In the genomic region with DNA sequence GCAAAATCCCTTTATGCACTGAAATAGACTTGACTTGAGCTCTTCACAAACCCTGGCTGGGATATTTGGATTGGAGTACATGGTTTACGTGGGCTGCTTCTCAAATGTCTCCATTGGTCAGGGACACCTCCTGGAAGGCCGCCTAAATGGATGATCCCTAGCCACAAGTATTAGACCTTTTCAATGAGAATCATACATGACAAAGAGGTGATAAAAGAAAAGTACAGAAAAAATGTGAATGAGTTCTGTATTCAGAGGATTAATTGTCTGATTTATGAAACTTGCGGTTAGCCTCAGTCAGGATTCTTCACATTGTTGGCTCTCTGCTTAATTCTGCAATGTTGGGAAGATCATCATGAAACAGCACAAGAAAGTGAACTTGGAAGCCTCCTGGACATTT, we compare ENCODE assay signal across 19 cellular contexts.
DNase-seq lines count a peak whose midpoint lies in the region; ATAC-seq and TF ChIP-seq lines count a peak whose summit lies in the region.
"Had no signal": no experiment of that assay in that cellular context is flagged by ENCODE, and none has a peak within 500 bp of the region (broad histone marks: within the 10 kb centered on the region; RNA-seq: fewer than 3 reads in every experiment).

No MANE protein-coding gene starts in this region.

- H3K9me2 ChIP-seq in GM23248 (ENCODE audit: insufficient read depth) = no peaks in the 10 kb centered on the region

- no peaks in the 10 kb centered on the region for H3K4me1 ChIP-seq in GM23248 (ENCODE audit: insufficient read depth)
- no peaks in the 10 kb centered on the region for H3K4me1 ChIP-seq in esophagus muscularis mucosa
- H3K4me1 ChIP-seq: A549 had no signal

- H4K20me1 ChIP-seq in GM23248 (ENCODE audit: insufficient read depth) = no peaks in the 10 kb centered on the region

- H2AFZ ChIP-seq in GM23248 = no peak overlapping the region

- H3K27ac ChIP-seq in GM23248 (no peak overlapping the region), esophagus muscularis mucosa (replicated peaks in 1 of 4) (no peak overlapping the region)
- H3K27ac ChIP-seq: A549 had no signal

- 1 to 6% methylated on average over 3 of the region's 3 CpGs for WGBS in GM23248 (ENCODE audit: low coverage in 1 of 2, low lambda C conversion rate in 2 of 2, missing lambda C conversion rate in 2 of 2), 2 experiments
- 72% methylated on average over 3 of the region's 3 CpGs for WGBS in esophagus muscularis mucosa

- no peak overlapping the region for H3K4me2 ChIP-seq in GM23248 (ENCODE audit: unreplicated experiment)
- H3K4me2 ChIP-seq: A549 had no signal

- peaks cover 13% of the 10 kb centered on the region for H3K9me3 Mint-ChIP-seq in mesothelial cell of epicardium

- no peaks in the 10 kb centered on the region for H3F3A ChIP-seq in GM23248 (ENCODE audit: insufficient read depth)

- TF ChIP-seq CTCF in epithelial cell of esophagus (IDR thresholded peaks at IDR 0.05; ENCODE audit: insufficient read depth, low read depth, low read length, missing control alignments) = no peak
- TF ChIP-seq CTCF in mesothelial cell of epicardium (IDR thresholded peaks at IDR 0.05; ENCODE audit: unreplicated experiment) = no peak
- no peak for TF ChIP-seq CTCF in esophagus muscularis mucosa (IDR thresholded peaks at IDR 0.05)
- no peak for TF ChIP-seq CTCF in GM20000 (IDR thresholded peaks at IDR 0.05; ENCODE audit: extremely low read depth, missing control alignments)

- H3K36me3 ChIP-seq in GM23248 (ENCODE audit: low read depth) (no peaks in the 10 kb centered on the region), esophagus muscularis mucosa (no peaks in the 10 kb centered on the region)

- H3K27ac Mint-ChIP-seq in mesothelial cell of epicardium = peak overlapping the region; percentile 87
- H3K27ac Mint-ChIP-seq: B cell; CD4-positive, alpha-beta memory T cell; IgD-negative memory B cell had no signal

- H3K4me3 ChIP-seq in GM23248 = no peak overlapping the region
- no peak overlapping the region for H3K4me3 ChIP-seq in epithelial cell of esophagus (ENCODE audit: low read length)
- H3K4me3 ChIP-seq in esophagus muscularis mucosa = no peak overlapping the region
- H3K4me3 ChIP-seq: A549 had no signal

- no peaks in the 10 kb centered on the region for H3K27me3 ChIP-seq in GM23248 (replicated peaks; ENCODE audit: insufficient read depth)
- H3K27me3 ChIP-seq in esophagus muscularis mucosa = no peaks in the 10 kb centered on the region

- ATAC-seq in HG02610 (IDR thresholded peaks at IDR 0.05; ENCODE audit: unreplicated experiment) = no peak
- ATAC-seq: A549 had no signal

- peak; percentile 33 for DNase-seq in GM23248
- DNase-seq in SW480 (ENCODE audit: low spot score) = peak; percentile 45
- peak; percentile 29 for DNase-seq in epithelial cell of esophagus (ENCODE audit: low read depth)
- DNase-seq in mesothelial cell of epicardium (ENCODE audit: low spot score in 2 of 2, unreplicated experiment in 2 of 2) = no peak
- DNase-seq in esophagus muscularis mucosa (ENCODE audit: extremely low spot score) = no peak
- DNase-seq in NCI-H187 treated with DMSO at 0.1 percent for 48 hours (lab: John Stamatoyannopoulos, UW) = no peak
- no peak for DNase-seq in GM20000 (ENCODE audit: low spot score)
- DNase-seq: CD4-positive, alpha-beta memory T cell; HCEC 1CT; NCI-H146; NCI-H2107; NCI-H226; NCI-H526; NK-92 treated with Interleukin-12 subunit alpha and Interleukin-12 subunit beta, amount 100 ng/mL, for 24 hours; OCI-M1 had no signal

- no peaks in the 10 kb centered on the region for H3K9me3 ChIP-seq in GM23248 (ENCODE audit: low read depth)
- H3K9me3 ChIP-seq in esophagus muscularis mucosa = no peaks in the 10 kb centered on the region
- H3K9me3 ChIP-seq: A549 had no signal

- peaks cover 2% of the 10 kb centered on the region for H3K36me3 Mint-ChIP-seq in mesothelial cell of epicardium
- H3K36me3 Mint-ChIP-seq: CD4-positive, alpha-beta memory T cell had no signal

- H3K4me3 Mint-ChIP-seq in mesothelial cell of epicardium = no peak overlapping the region
- H3K4me3 Mint-ChIP-seq: B cell; CD4-positive, alpha-beta memory T cell; IgD-negative memory B cell had no signal

- no peaks in the 10 kb centered on the region for H3K27me3 Mint-ChIP-seq in mesothelial cell of epicardium (ENCODE audit: low read depth)
- H3K27me3 Mint-ChIP-seq: B cell; CD4-positive, alpha-beta memory T cell; IgD-negative memory B cell had no signal

- no peak for TF ChIP-seq POLR2A in esophagus muscularis mucosa (IDR thresholded peaks at IDR 0.05; ENCODE audit: low read depth)

- no peaks in the 10 kb centered on the region for H3K79me2 ChIP-seq in GM23248 (ENCODE audit: insufficient read depth)

- no peak for TF ChIP-seq EP300 in esophagus muscularis mucosa (IDR thresholded peaks at IDR 0.05)

- no peak overlapping the region for H3K9ac ChIP-seq in GM23248

- intact Hi-C loops in esophagus muscularis mucosa (cut with DNase I) = no loop called here

- peaks cover 53% of the 10 kb centered on the region for H3K4me1 Mint-ChIP-seq in mesothelial cell of epicardium
- H3K4me1 Mint-ChIP-seq: B cell; CD4-positive, alpha-beta memory T cell; IgD-negative memory B cell had no signal

- in situ Hi-C loops in GM23248 (cut with MboI) = no loop called here

Comparison
In these comparisons a context has a peak if more than half of its experiments do, and no peak if none do; other contexts are left out.
1. DNase-seq: peak in GM23248 (single experiment), SW480 (single experiment) and epithelial cell of esophagus (single experiment); none in mesothelial cell of epicardium (0 of 2), esophagus muscularis mucosa (single experiment), NCI-H187 treated with DMSO at 0.1 percent for 48 hours (single experiment) and GM20000 (single experiment).